Comparison of ENCODE assay signal across 1 cellular context in the genomic region with DNA sequence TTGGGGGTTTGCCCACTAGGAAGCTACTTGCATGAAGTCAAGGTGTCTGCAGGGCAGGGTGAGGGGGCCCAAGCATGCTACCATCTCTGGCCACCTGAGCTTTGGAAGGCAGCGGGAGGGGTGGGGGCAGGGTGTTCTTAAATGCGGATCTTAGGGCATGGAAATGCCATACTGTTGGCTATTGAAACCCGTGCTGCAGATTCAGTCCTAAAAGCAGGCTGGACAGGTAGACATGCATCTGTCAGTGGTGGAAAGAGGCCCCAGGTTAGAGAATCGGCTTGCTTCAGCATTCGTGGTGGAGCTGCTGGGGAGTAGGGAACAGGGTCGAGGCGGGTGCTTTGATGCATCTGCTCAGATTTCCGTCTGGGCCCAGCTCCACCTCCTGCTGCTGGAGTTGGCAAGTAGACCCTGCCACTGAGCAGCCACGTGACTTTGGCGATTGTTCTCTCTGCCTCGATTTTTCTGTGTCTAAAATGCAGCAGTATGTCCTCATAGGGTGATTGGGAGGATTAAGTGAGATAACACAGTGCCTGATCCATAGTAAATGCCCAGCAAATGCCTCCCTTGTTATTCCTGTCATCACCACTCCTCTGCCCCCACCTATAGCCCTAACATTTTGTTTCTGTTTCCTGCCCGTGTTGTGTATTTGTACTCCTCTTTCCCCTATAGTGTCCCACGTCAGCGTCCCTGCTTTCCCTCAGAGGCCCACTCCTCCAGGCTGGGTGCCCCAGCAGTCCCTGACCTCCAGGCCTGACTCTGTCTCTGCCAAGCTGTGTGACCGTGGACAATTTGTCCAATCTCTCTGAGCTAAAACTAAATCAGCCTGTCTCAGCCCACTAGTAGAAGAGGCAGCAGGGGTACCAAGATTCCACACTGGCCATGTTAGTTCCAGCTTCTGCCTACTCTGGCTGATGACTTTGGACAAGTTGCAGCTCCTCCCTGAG.
TF ChIP-seq lines count a peak whose summit lies in the region.

No MANE protein-coding gene starts in this region.

TF ChIP-seq in HEK293, 187 proteins besides CTCF, POLR2A, EP300 and RAD21 (continued from another document and continues in another):
- TF ChIP-seq ZNF280D (tag by site-specific recombination; IDR thresholded peaks at IDR 0.05) (no peak), PRDM1 (tag by site-specific recombination; IDR thresholded peaks at IDR 0.05) (no peak), ZXDB (tag by site-specific recombination; IDR thresholded peaks at IDR 0.05) (no peak), ZNF175 (tag by site-specific recombination; IDR thresholded peaks at IDR 0.05) (no peak), ZNF239 (tag by site-specific recombination; IDR thresholded peaks at IDR 0.05) (no peak), ZNF23 (tag by site-specific recombination; IDR thresholded peaks at IDR 0.05; ENCODE audit: borderline replicate concordance) (no peak), ZNF48 (tag by site-specific recombination; IDR thresholded peaks at IDR 0.05) (no peak), ZNF341 (tag by site-specific recombination; IDR thresholded peaks at IDR 0.05; ENCODE audit: low read depth) (no peak), ZNF664 (tag by site-specific recombination; IDR thresholded peaks at IDR 0.05) (peak; percentile 99), ZNF248 (tag by site-specific recombination; IDR thresholded peaks at IDR 0.05) (no peak), ZNF571 (tag by site-specific recombination; IDR thresholded peaks at IDR 0.05) (no peak), ZNF585B (tag by site-specific recombination; IDR thresholded peaks at IDR 0.05) (no peak), ZNF2 (tag by site-specific recombination; IDR thresholded peaks at IDR 0.05) (no peak), EGR2 (tag by site-specific recombination; IDR thresholded peaks at IDR 0.05; ENCODE audit: low read depth) (0 out of 2 replicates have a peak, but pooled peaks have one; percentile 30), SALL2 (tag by site-specific recombination; IDR thresholded peaks at IDR 0.05; ENCODE audit: borderline replicate concordance) (no peak), ZNF394 (tag by site-specific recombination; IDR thresholded peaks at IDR 0.05; ENCODE audit: borderline replicate concordance) (0 out of 2 replicates have a peak, but pooled peaks have one; percentile 14), ZNF302 (tag by site-specific recombination; IDR thresholded peaks at IDR 0.05; ENCODE audit: low read depth) (no peak), KLF1 (tag by site-specific recombination; IDR thresholded peaks at IDR 0.05) (no peak), ZNF548 (tag by site-specific recombination; IDR thresholded peaks at IDR 0.05) (no peak), ZNF785 (tag by site-specific recombination; IDR thresholded peaks at IDR 0.05) (no peak), ZNF473 (tag by site-specific recombination; IDR thresholded peaks at IDR 0.05) (no peak), ZNF560 (tag by site-specific recombination; IDR thresholded peaks at IDR 0.05; ENCODE audit: borderline replicate concordance) (no peak), ZBTB17 (tag by site-specific recombination; IDR thresholded peaks at IDR 0.05) (peak; percentile 68), ZEB2 (tag by site-specific recombination; IDR thresholded peaks at IDR 0.05) (0 out of 2 replicates have a peak, but pooled peaks have one; percentile 11), ZNF266 (tag by site-specific recombination; IDR thresholded peaks at IDR 0.05; ENCODE audit: low read depth) (no peak), ZNF19 (tag by site-specific recombination; IDR thresholded peaks at IDR 0.05; ENCODE audit: low read depth) (no peak), ZIC2 (tag by site-specific recombination; IDR thresholded peaks at IDR 0.05) (0 out of 2 replicates have a peak, but pooled peaks have one; percentile 8), ZNF169 (tag by site-specific recombination; IDR thresholded peaks at IDR 0.05) (no peak)
- TF ChIP-seq, protein P1, sequence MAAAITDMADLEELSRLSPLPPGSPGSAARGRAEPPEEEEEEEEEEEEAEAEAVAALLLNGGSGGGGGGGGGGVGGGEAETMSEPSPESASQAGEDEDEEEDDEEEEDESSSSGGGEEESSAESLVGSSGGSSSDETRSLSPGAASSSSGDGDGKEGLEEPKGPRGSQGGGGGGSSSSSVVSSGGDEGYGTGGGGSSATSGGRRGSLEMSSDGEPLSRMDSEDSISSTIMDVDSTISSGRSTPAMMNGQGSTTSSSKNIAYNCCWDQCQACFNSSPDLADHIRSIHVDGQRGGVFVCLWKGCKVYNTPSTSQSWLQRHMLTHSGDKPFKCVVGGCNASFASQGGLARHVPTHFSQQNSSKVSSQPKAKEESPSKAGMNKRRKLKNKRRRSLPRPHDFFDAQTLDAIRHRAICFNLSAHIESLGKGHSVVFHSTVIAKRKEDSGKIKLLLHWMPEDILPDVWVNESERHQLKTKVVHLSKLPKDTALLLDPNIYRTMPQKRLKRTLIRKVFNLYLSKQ (tag by site-specific recombination; IDR thresholded peaks at IDR 0.05; ENCODE audit: borderline replicate concordance): no peak
- TF ChIP-seq, protein P2, sequence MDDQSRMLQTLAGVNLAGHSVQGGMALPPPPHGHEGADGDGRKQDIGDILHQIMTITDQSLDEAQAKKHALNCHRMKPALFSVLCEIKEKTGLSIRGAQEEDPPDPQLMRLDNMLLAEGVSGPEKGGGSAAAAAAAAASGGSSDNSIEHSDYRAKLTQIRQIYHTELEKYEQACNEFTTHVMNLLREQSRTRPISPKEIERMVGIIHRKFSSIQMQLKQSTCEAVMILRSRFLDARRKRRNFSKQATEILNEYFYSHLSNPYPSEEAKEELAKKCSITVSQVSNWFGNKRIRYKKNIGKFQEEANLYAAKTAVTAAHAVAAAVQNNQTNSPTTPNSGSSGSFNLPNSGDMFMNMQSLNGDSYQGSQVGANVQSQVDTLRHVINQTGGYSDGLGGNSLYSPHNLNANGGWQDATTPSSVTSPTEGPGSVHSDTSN (CRISPR knock-in tag; IDR thresholded peaks at IDR 0.05): no peak
- TF ChIP-seq, protein P3, sequence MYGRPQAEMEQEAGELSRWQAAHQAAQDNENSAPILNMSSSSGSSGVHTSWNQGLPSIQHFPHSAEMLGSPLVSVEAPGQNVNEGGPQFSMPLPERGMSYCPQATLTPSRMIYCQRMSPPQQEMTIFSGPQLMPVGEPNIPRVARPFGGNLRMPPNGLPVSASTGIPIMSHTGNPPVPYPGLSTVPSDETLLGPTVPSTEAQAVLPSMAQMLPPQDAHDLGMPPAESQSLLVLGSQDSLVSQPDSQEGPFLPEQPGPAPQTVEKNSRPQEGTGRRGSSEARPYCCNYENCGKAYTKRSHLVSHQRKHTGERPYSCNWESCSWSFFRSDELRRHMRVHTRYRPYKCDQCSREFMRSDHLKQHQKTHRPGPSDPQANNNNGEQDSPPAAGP (tag by site-specific recombination; IDR thresholded peaks at IDR 0.05): no peak
- TF ChIP-seq, protein P4, sequence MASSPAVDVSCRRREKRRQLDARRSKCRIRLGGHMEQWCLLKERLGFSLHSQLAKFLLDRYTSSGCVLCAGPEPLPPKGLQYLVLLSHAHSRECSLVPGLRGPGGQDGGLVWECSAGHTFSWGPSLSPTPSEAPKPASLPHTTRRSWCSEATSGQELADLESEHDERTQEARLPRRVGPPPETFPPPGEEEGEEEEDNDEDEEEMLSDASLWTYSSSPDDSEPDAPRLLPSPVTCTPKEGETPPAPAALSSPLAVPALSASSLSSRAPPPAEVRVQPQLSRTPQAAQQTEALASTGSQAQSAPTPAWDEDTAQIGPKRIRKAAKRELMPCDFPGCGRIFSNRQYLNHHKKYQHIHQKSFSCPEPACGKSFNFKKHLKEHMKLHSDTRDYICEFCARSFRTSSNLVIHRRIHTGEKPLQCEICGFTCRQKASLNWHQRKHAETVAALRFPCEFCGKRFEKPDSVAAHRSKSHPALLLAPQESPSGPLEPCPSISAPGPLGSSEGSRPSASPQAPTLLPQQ (tag by site-specific recombination; IDR thresholded peaks at IDR 0.05): 0 out of 2 replicates have a peak, but pooled peaks have one; percentile 33
- TF ChIP-seq, protein P5, sequence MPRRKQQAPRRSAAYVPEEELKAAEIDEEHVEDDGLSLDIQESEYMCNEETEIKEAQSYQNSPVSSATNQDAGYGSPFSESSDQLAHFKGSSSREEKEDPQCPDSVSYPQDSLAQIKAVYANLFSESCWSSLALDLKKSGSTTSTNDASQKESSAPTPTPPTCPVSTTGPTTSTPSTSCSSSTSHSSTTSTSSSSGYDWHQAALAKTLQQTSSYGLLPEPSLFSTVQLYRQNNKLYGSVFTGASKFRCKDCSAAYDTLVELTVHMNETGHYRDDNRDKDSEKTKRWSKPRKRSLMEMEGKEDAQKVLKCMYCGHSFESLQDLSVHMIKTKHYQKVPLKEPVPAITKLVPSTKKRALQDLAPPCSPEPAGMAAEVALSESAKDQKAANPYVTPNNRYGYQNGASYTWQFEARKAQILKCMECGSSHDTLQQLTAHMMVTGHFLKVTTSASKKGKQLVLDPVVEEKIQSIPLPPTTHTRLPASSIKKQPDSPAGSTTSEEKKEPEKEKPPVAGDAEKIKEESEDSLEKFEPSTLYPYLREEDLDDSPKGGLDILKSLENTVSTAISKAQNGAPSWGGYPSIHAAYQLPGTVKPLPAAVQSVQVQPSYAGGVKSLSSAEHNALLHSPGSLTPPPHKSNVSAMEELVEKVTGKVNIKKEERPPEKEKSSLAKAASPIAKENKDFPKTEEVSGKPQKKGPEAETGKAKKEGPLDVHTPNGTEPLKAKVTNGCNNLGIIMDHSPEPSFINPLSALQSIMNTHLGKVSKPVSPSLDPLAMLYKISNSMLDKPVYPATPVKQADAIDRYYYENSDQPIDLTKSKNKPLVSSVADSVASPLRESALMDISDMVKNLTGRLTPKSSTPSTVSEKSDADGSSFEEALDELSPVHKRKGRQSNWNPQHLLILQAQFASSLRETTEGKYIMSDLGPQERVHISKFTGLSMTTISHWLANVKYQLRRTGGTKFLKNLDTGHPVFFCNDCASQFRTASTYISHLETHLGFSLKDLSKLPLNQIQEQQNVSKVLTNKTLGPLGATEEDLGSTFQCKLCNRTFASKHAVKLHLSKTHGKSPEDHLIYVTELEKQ (tag by site-specific recombination; IDR thresholded peaks at IDR 0.05; ENCODE audit: borderline replicate concordance): no peak
- TF ChIP-seq, protein P6, sequence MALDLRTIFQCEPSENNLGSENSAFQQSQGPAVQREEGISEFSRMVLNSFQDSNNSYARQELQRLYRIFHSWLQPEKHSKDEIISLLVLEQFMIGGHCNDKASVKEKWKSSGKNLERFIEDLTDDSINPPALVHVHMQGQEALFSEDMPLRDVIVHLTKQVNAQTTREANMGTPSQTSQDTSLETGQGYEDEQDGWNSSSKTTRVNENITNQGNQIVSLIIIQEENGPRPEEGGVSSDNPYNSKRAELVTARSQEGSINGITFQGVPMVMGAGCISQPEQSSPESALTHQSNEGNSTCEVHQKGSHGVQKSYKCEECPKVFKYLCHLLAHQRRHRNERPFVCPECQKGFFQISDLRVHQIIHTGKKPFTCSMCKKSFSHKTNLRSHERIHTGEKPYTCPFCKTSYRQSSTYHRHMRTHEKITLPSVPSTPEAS (tag by site-specific recombination; IDR thresholded peaks at IDR 0.05): peak; percentile 1; the same call in 1 of the 2 replicates
- TF ChIP-seq, protein P7, sequence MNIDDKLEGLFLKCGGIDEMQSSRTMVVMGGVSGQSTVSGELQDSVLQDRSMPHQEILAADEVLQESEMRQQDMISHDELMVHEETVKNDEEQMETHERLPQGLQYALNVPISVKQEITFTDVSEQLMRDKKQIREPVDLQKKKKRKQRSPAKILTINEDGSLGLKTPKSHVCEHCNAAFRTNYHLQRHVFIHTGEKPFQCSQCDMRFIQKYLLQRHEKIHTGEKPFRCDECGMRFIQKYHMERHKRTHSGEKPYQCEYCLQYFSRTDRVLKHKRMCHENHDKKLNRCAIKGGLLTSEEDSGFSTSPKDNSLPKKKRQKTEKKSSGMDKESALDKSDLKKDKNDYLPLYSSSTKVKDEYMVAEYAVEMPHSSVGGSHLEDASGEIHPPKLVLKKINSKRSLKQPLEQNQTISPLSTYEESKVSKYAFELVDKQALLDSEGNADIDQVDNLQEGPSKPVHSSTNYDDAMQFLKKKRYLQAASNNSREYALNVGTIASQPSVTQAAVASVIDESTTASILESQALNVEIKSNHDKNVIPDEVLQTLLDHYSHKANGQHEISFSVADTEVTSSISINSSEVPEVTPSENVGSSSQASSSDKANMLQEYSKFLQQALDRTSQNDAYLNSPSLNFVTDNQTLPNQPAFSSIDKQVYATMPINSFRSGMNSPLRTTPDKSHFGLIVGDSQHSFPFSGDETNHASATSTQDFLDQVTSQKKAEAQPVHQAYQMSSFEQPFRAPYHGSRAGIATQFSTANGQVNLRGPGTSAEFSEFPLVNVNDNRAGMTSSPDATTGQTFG (tag by site-specific recombination; IDR thresholded peaks at IDR 0.05; ENCODE audit: borderline replicate concordance): no peak
- TF ChIP-seq, protein P8, sequence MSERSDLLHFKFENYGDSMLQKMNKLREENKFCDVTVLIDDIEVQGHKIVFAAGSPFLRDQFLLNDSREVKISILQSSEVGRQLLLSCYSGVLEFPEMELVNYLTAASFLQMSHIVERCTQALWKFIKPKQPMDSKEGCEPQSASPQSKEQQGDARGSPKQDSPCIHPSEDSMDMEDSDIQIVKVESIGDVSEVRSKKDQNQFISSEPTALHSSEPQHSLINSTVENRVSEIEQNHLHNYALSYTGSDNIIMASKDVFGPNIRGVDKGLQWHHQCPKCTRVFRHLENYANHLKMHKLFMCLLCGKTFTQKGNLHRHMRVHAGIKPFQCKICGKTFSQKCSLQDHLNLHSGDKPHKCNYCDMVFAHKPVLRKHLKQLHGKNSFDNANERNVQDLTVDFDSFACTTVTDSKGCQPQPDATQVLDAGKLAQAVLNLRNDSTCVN (tag by site-specific recombination; optimal IDR thresholded peaks at IDR 0.05): no peak
